Comparison of ENCODE assay signal across 17 cellular contexts in the genomic region with DNA sequence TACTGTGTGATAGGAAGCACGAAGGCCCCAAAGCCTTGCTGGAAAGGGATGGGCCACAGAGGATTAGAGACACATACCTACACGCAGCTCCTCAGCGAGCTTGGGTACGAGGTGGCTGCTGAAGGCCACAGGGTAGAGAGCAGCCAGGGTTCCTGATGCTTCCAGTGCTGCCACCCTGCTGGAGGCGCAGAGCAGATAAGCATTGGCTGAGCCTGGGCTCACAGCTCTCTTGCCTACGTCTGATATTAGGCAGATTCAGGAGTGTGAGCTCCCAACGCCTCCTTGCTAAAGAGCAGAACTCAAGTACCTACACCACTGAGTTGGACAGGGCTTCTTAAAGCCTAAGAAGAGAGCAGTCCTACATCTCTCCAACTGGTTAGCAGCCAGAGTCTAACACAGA.
"Had no signal": no experiment of that assay in that cellular context is flagged by ENCODE, and none has a peak within 500 bp of the region (broad histone marks: within the 10 kb centered on the region; RNA-seq: fewer than 3 reads in every experiment).

No MANE protein-coding gene starts in this region.

- H3K9ac ChIP-seq: neural progenitor cell had no signal

- H3K4me1 Mint-ChIP-seq: activated B cell treated with CpG ODN at 0.5 μM for 24 hours, neural progenitor cell had no signal

- H3K4me3 Mint-ChIP-seq: activated B cell treated with CpG ODN at 0.5 μM for 24 hours; activated CD8-positive, alpha-beta T cell treated with anti-CD3 and anti-CD28 coated beads, Interleukin-2, amount 10 ng/mL, durations not matched to agents 7 days and 5 days; activated T-helper 1 cell treated with anti-CD3 and anti-CD28 coated beads, Interleukin-12 subunit alpha, Interleukin-12 subunit beta, Interleukin-2, Interleukin-4 antibody, amounts not matched to agents 30 ng/mL and 10 ng/mL and 1 ng/mL, durations not matched to agents 14 hours and 24 hours and 36 hours; neural progenitor cell; T-helper 2 cell treated with Interferon-gamma antibody and Interleukin-4, amounts not matched to agents 5 μg/mL and 100 μg/mL, for 36 hours had no signal

- H3K9me3 ChIP-seq: ovary, tibial nerve had no signal

- H3K4me3 ChIP-seq: cardiac muscle cell, hepatocyte, neural progenitor cell, ovary, tibial nerve had no signal

- H3K27ac ChIP-seq: cardiac muscle cell, hepatocyte, neural progenitor cell, ovary had no signal

- H3K36me3 ChIP-seq: ovary had no signal

- H3K4me2 ChIP-seq: hepatocyte, neural progenitor cell had no signal

- H3K27me3 ChIP-seq: cardiac muscle cell, hepatocyte, neural progenitor cell, ovary, tibial nerve had no signal

- H3K79me2 ChIP-seq: hepatocyte had no signal

- H3K9me3 Mint-ChIP-seq: activated B cell treated with CpG ODN at 0.5 μM for 24 hours; activated T-helper 1 cell treated with anti-CD3 and anti-CD28 coated beads, Interleukin-12 subunit alpha, Interleukin-12 subunit beta, Interleukin-2, Interleukin-4 antibody, amounts not matched to agents 30 ng/mL and 10 ng/mL and 1 ng/mL, durations not matched to agents 14 hours and 24 hours and 36 hours; neural progenitor cell; T-helper 2 cell treated with Interferon-gamma antibody and Interleukin-4, amounts not matched to agents 5 μg/mL and 100 μg/mL, for 36 hours had no signal

- ATAC-seq: activated CD8-positive, alpha-beta T cell treated with anti-CD3 and anti-CD28 coated beads, Interleukin-2, amount 10 ng/mL, durations not matched to agents 7 days and 5 days; left ventricle myocardium superior had no signal

- H2AFZ ChIP-seq: hepatocyte, neural progenitor cell had no signal

- H3K27me3 Mint-ChIP-seq: activated B cell treated with CpG ODN at 0.5 μM for 24 hours had no signal

- DNase-seq: activated B cell treated with CpG ODN at 0.5 μM for 24 hours; activated CD4-positive, alpha-beta T cell treated with anti-CD3 and anti-CD28 coated beads for 48 hours; activated CD8-positive, alpha-beta memory T cell treated with anti-CD3 and anti-CD28 coated beads, Interleukin-2, amount 50 U/mL, for 48 hours; activated CD8-positive, alpha-beta T cell treated with anti-CD3 and anti-CD28 coated beads, Interleukin-2, amount 10 ng/mL, durations not matched to agents 7 days and 5 days; kidney; left ventricle myocardium superior; midbrain; ovary; stimulated activated CD4-positive, alpha-beta T cell treated with anti-CD3 and anti-CD28 coated beads, Interleukin-12 subunit alpha, Interleukin-12 subunit beta, amount 100 ng/mL, for 4 hours; stimulated activated CD4-positive, alpha-beta T cell treated with anti-CD3 and anti-CD28 coated beads, Interleukin-2, amount 100 ng/mL, for 24 hours; substantia nigra had no signal

- H3K4me1 ChIP-seq: neural progenitor cell had no signal

- H3K27ac Mint-ChIP-seq: activated B cell treated with CpG ODN at 0.5 μM for 24 hours; activated CD8-positive, alpha-beta T cell treated with anti-CD3 and anti-CD28 coated beads, Interleukin-2, amount 10 ng/mL, durations not matched to agents 7 days and 5 days; activated T-helper 1 cell treated with anti-CD3 and anti-CD28 coated beads, Interleukin-12 subunit alpha, Interleukin-12 subunit beta, Interleukin-2, Interleukin-4 antibody, amounts not matched to agents 30 ng/mL and 10 ng/mL and 1 ng/mL, durations not matched to agents 14 hours and 24 hours and 36 hours; neural progenitor cell; T-helper 2 cell treated with Interferon-gamma antibody and Interleukin-4, amounts not matched to agents 5 μg/mL and 100 μg/mL, for 36 hours had no signal
